ENCODE assay signal across 16 cellular contexts in genomic region chr6:20441921-20442320, GRCh38. TPM values are rescaled to one million over a fixed set of nuclear protein-coding genes. Genes with fewer than 3 reads are reported as not detected.
DNase-seq lines count a peak whose midpoint lies in the region; ATAC-seq and TF ChIP-seq lines count a peak whose summit lies in the region.
"Had no signal": no experiment of that assay in that cellular context is flagged by ENCODE, and none has a peak within 500 bp of the region (broad histone marks: within the 10 kb centered on the region; RNA-seq: fewer than 3 reads in every experiment).

No MANE protein-coding gene starts in this region.

- peak overlapping the region in 2 of 3 donors; percentile 7 to 80 for H3K27ac ChIP-seq in right lobe of liver
- no peak overlapping the region for H3K27ac ChIP-seq in dorsolateral prefrontal cortex
- H3K27ac ChIP-seq: SK-N-MC had no signal

- H3K4me1 Mint-ChIP-seq in WTC11: peaks cover 54% of the 10 kb centered on the region

- H3K9me3 ChIP-seq in right lobe of liver: no peaks in the 10 kb centered on the region
- H3K9me3 ChIP-seq: Caco-2 had no signal

- POLR2A ChIA-PET in WTC11 (lab: Charles Lee): no interaction called here

- no peaks in the 10 kb centered on the region for H3K36me3 ChIP-seq in right lobe of liver

- peaks cover 12% of the 10 kb centered on the region for H3K36me3 Mint-ChIP-seq in WTC11

- peak overlapping the region; percentile 73; the same call in 1 of the 2 replicates for H3K27ac Mint-ChIP-seq in WTC11
- H3K27ac Mint-ChIP-seq: CD4-positive, CD25-positive, alpha-beta regulatory T cell; GM23338; T-cell had no signal

- H3K4me1 ChIP-seq in right lobe of liver: peaks cover 0 to 18% (median 9%) of the 10 kb centered on the region in 4 donors
- H3K4me1 ChIP-seq: Caco-2 had no signal

- no peak overlapping the region for H3K4me3 Mint-ChIP-seq in WTC11
- H3K4me3 Mint-ChIP-seq: CD4-positive, CD25-positive, alpha-beta regulatory T cell; GM23338; T-cell had no signal

- 21% methylated on average over 5 of the region's 7 CpGs for WGBS in right lobe of liver (ENCODE audit: insufficient coverage, low coverage, low lambda C conversion rate, missing lambda C conversion rate)

- intact Hi-C loops in right lobe of liver (cut with DNase I): no loop called here
- intact Hi-C loops in dorsolateral prefrontal cortex (cut with DNase I): no loop called here

- no peak for TF ChIP-seq POLR2A in right lobe of liver (IDR thresholded peaks at IDR 0.05)

- H3K9me3 Mint-ChIP-seq in WTC11: no peaks in the 10 kb centered on the region
- H3K9me3 Mint-ChIP-seq: GM23338 had no signal

- H3K27me3 ChIP-seq in right lobe of liver (no peaks in the 10 kb centered on the region), dorsolateral prefrontal cortex (no peaks in the 10 kb centered on the region)

- TF ChIP-seq CTCF in WTC11 (IDR thresholded peaks at IDR 0.05) (no peak), right lobe of liver (IDR thresholded peaks at IDR 0.05) (no peak), dorsolateral prefrontal cortex (IDR thresholded peaks at IDR 0.05 in 54 of 56, conservative IDR thresholded peaks at IDR 0.05 in 2 of 56; ENCODE audit: low read depth in 1 of 56, partially characterized antibody in 56 of 56) (no peak)

- H3K4me3 ChIP-seq in right lobe of liver (no peak overlapping the region), dorsolateral prefrontal cortex (no peak overlapping the region)
- H3K4me3 ChIP-seq: GM23338, SK-N-MC had no signal

- H3K27me3 Mint-ChIP-seq in WTC11 (ENCODE audit: low read depth): no peaks in the 10 kb centered on the region
- H3K27me3 Mint-ChIP-seq: CD4-positive, CD25-positive, alpha-beta regulatory T cell; T-cell had no signal

- no peak for ATAC-seq in WTC11
- peak; percentile 90 to 97 (median 94) for ATAC-seq in right lobe of liver
- ATAC-seq: GM23338, Panc1, T-cell had no signal

- CTCF ChIA-PET in WTC11 (lab: Charles Lee): no interaction called here

- DNase-seq in NCI-H2196 (lab: John Stamatoyannopoulos, UW; ENCODE audit: unreplicated experiment) (peak; percentile 55), WTC11 (ENCODE audit: low spot score) (no peak), right lobe of liver (peak in 2 of 3 donors; percentile 60 to 68), dorsolateral prefrontal cortex (no peak), iPS-NIHi7 (ENCODE audit: extremely low spot score) (no peak), NCI-H2171 (lab: John Stamatoyannopoulos, UW) (no peak), NCI-H524 (lab: John Stamatoyannopoulos, UW) (no peak)
- DNase-seq: Caco-2; CD4-positive, CD25-positive, alpha-beta regulatory T cell; DMS153; KBM-7; NCI-H2107; T-cell had no signal

TF ChIP-seq in WTC11, 78 proteins besides CTCF, POLR2A, EP300 and RAD21:
- TF ChIP-seq ZNF396 (CRISPR knock-in tag; IDR thresholded peaks at IDR 0.05; ENCODE audit: borderline replicate concordance) (no peak), ZNF281 (CRISPR knock-in tag; IDR thresholded peaks at IDR 0.05) (no peak), ATF6 (CRISPR knock-in tag; IDR thresholded peaks at IDR 0.05) (no peak), MYBL2 (CRISPR knock-in tag; IDR thresholded peaks at IDR 0.05) (no peak), KAT7 (CRISPR knock-in tag; IDR thresholded peaks at IDR 0.05; ENCODE audit: borderline replicate concordance) (no peak)
TF ChIP-seq in WTC11: peak in this region for 0.

RNA-seq across cellular contexts. Expression of gene E2F3, which starts 40.2 kb away (rescaled TPM):
- total RNA-seq in WTC11 (2021): 29.2 to 30.2 TPM (median 30.0 TPM) in 3 replicates
- 1 to 10 TPM; 1.1 to 6.3 (median 4.1) TPM for total RNA-seq in right lobe of liver
- total RNA-seq in dorsolateral prefrontal cortex: 10 to 100 TPM in 71 of 120 experiments, 1 to 10 TPM in 49; 5.6 to 18.0 (median 10.5) TPM

Comparison
In these comparisons a context has a peak if more than half of its experiments do, and no peak if none do; other contexts are left out.
1. DNase-seq: peak in NCI-H2196 (single experiment) and right lobe of liver (2 of 3); none in WTC11 (single experiment), dorsolateral prefrontal cortex (0 of 10), iPS-NIHi7 (single experiment), NCI-H2171 (single experiment) and NCI-H524 (0 of 2).
2. H3K27ac ChIP-seq: peak in right lobe of liver (2 of 3); none in dorsolateral prefrontal cortex (0 of 59).